Comparison of ENCODE assay signal across 1 cellular context in the genomic region with DNA sequence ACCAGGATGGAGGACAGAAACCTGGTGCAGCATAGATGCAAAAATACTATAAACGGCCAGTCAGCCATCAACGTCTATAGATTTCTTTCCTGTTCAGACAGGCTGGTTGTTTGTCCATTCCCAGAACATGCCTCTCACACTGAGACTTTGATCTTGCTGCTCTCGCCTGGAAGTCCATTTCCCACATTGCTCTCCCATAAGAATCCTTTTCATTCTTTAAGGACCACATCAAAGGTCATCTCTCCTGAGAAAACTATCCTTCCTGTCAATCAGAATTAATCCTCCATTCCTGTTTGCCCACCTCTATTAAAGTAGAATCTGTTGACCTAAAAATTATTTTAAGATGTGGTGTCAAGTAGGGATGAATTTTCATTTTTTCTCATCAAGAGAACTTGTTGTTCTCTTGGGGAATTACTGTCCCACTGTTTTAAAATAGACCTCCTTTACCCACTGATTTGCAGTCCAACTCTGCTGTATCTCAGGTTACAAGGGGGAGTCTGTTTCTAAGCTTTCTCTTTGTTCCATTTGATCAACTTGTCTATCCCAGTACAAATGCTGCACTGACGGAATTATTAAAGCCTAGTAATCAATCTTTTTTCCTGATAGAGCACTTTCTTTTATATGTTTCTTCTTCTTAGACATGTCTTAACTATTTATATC.
TF ChIP-seq lines count a peak whose summit lies in the region.

No MANE protein-coding gene starts in this region.

TF ChIP-seq in H1, 55 proteins besides CTCF, POLR2A, EP300 and RAD21:
- TF ChIP-seq JUN (IDR thresholded peaks at IDR 0.05; ENCODE audit: low read depth, low read length) (no peak), KDM5A (IDR thresholded peaks at IDR 0.05; ENCODE audit: low read length) (no peak), CBX5 (IDR thresholded peaks at IDR 0.05; ENCODE audit: low read depth, low read length) (no peak), BCL11A (IDR thresholded peaks at IDR 0.05; ENCODE audit: low read depth in 2 of 2, low read length in 2 of 2) (no peak), PHF8 (conservative IDR thresholded peaks at IDR 0.05; ENCODE audit: low read depth, low read length) (no peak), TBP (IDR thresholded peaks at IDR 0.05; ENCODE audit: low read depth, low read length) (no peak), KDM4A (IDR thresholded peaks at IDR 0.05; ENCODE audit: low read depth, low read length, severe bottlenecking) (no peak), RBBP5 (IDR thresholded peaks at IDR 0.05; ENCODE audit: borderline replicate concordance, low read depth, low read length) (no peak), TAF1 (IDR thresholded peaks at IDR 0.05; ENCODE audit: low read depth, low read length) (no peak), TAF7 (optimal IDR thresholded peaks at IDR 0.05; ENCODE audit: borderline replicate concordance, low read depth, low read length) (no peak), EGR1 (IDR thresholded peaks at IDR 0.05; ENCODE audit: borderline replicate concordance, low read depth, low read length) (no peak), POLR2AphosphoS5 (IDR thresholded peaks at IDR 0.05; ENCODE audit: low read depth, low read length) (no peak), GABPA (IDR thresholded peaks at IDR 0.05; ENCODE audit: borderline replicate concordance, insufficient read depth, low read length) (no peak), RFX5 (IDR thresholded peaks at IDR 0.05; ENCODE audit: borderline replicate concordance, low read depth, low read length) (no peak), SIRT6 (IDR thresholded peaks at IDR 0.05; ENCODE audit: low read length) (no peak)
